ENCODE assay signal across 18 cellular contexts in genomic region chr1:186903374-186904129, GRCh38.
"Had no signal": no experiment of that assay in that cellular context is flagged by ENCODE, and none has a peak within 500 bp of the region (broad histone marks: within the 10 kb centered on the region; RNA-seq: fewer than 3 reads in every experiment).

No MANE protein-coding gene starts in this region.

- H3K36me3 ChIP-seq: brain microvascular endothelial cell, esophagus squamous epithelium, spleen, transverse colon had no signal

- H3K27ac ChIP-seq: brain microvascular endothelial cell, dorsolateral prefrontal cortex, esophagus squamous epithelium, spleen, transverse colon had no signal

- H3K4me1 ChIP-seq: transverse colon had no signal

- ATAC-seq: activated T-cell treated with anti-CD3 and anti-CD28 coated beads, Interleukin-2, amount 50 U/mL, for 4 hours; sciatic nerve; stimulated activated naive B cell treated with anti-CD40 and anti-IgM and Interleukin-4, amounts not matched to agents 10 μg/mL and 1 μg/mL and 100 μg/mL, for 72 hours; T-helper 17 cell had no signal

- H3K4me3 ChIP-seq: dorsolateral prefrontal cortex, esophagus squamous epithelium, spleen, transverse colon had no signal

- H3K9me3 ChIP-seq: esophagus squamous epithelium, spleen, transverse colon had no signal

- DNase-seq: activated CD4-positive, alpha-beta memory T cell treated with anti-CD3 and anti-CD28 coated beads for 36 hours; activated CD4-positive, CD25-positive, alpha-beta regulatory T cell treated with anti-CD3 and anti-CD28 coated beads, Interleukin-2, amount 50 U/mL, for 72 hours; activated gamma-delta T cell; activated naive CD8-positive, alpha-beta T cell treated with anti-CD3 and anti-CD28 coated beads for 36 hours; activated T-cell treated with anti-CD3 and anti-CD28 coated beads, Interleukin-2, amount 50 U/mL, for 4 hours; brain microvascular endothelial cell; dorsolateral prefrontal cortex; esophagus squamous epithelium; foreskin fibroblast; glutamatergic neuron; nephron progenitor cell; spleen; stimulated activated CD4-positive, alpha-beta T cell treated with anti-CD3 and anti-CD28 coated beads, Interleukin-2, amount 100 ng/mL, for 24 hours; stimulated activated naive B cell treated with anti-CD40 and anti-IgM and Interleukin-4, amounts not matched to agents 10 μg/mL and 1 μg/mL and 100 μg/mL, for 72 hours; substantia nigra; T-helper 17 cell; transverse colon had no signal

- H3K27me3 ChIP-seq: brain microvascular endothelial cell, dorsolateral prefrontal cortex, esophagus squamous epithelium, spleen, transverse colon had no signal
